ENCODE assay signal across 1 cellular context in genomic region chr17:33218657-33219298, GRCh38.
TF ChIP-seq lines count a peak whose summit lies in the region.

No MANE protein-coding gene starts in this region.

TF ChIP-seq in A549, 52 proteins besides CTCF, POLR2A, EP300 and RAD21 (continued from another document):
- TF ChIP-seq SMC3 (IDR thresholded peaks at IDR 0.05), result no peak
- TF ChIP-seq FOSL2 (IDR thresholded peaks at IDR 0.05), result no peak
- no peak for TF ChIP-seq FOSL2 (CRISPR knock-in tag; IDR thresholded peaks at IDR 0.05)
- no peak for TF ChIP-seq RCOR1 (IDR thresholded peaks at IDR 0.05; ENCODE audit: low read depth, low read length)
- TF ChIP-seq KDM1A (IDR thresholded peaks at IDR 0.05; ENCODE audit: low read depth), result no peak
- TF ChIP-seq CHD2 (IDR thresholded peaks at IDR 0.05; ENCODE audit: low read length, partially characterized antibody), result no peak
